ENCODE assay signal across 8 cellular contexts in genomic region chr1:235971571-235972315, GRCh38.
A peak's percentile ranks its signal among the peaks of the same experiment; 100 is the strongest.
DNase-seq lines count a peak whose midpoint lies in the region; ATAC-seq, FAIRE-seq and TF ChIP-seq lines count a peak whose summit lies in the region.

No MANE protein-coding gene starts in this region.

- H3K4me2 ChIP-seq in KMS-11, result peak overlapping the region; percentile 67

- peak overlapping the region; percentile 70 to 83 for H3K27ac Mint-ChIP-seq in natural killer cell

- peak overlapping the region; percentile 92 for H2AFZ ChIP-seq in KMS-11 (ENCODE audit: low read depth)

- H3K4me3 Mint-ChIP-seq in natural killer cell, result peak overlapping the region; percentile 87

- TF ChIP-seq CTCF in KMS-11 (conservative IDR thresholded peaks at IDR 0.05; ENCODE audit: low read depth, low read length), result peak; percentile 88
- peak; percentile 84 for TF ChIP-seq CTCF in natural killer cell (IDR thresholded peaks at IDR 0.05)

- no peaks in the 10 kb centered on the region for H4K20me1 ChIP-seq in KMS-11 (ENCODE audit: insufficient read depth)

- peaks cover 6% of the 10 kb centered on the region for H3K4me1 ChIP-seq in KMS-11 (ENCODE audit: low read depth, poor library complexity, severe bottlenecking)

- peak overlapping the region; percentile 60 for H3K9ac ChIP-seq in KMS-11

- peak overlapping the region; percentile 48 for H3K4me3 ChIP-seq in KMS-11 (IDR thresholded peaks at IDR 0.05; ENCODE audit: insufficient read depth, low read depth, low read length)

- no peaks in the 10 kb centered on the region for H3K9me3 Mint-ChIP-seq in natural killer cell

- intact Hi-C loops in natural killer cell (cut with micrococcal nuclease), result loop anchor here (1.0 to 5.0 kb wide), 4 partner anchors 84 to 458 kb away; partner anchors contain the start of gene LYST

- H3K4me1 Mint-ChIP-seq in natural killer cell, result peaks cover 15% of the 10 kb centered on the region in 2 donors

- peak overlapping the region; percentile 64 for H3K27ac ChIP-seq in KMS-11

- no peaks in the 10 kb centered on the region for H3K36me3 ChIP-seq in KMS-11 (ENCODE audit: insufficient read depth)

- no peaks in the 10 kb centered on the region for H3K36me3 Mint-ChIP-seq in natural killer cell

- peaks cover 0 to 3% of the 10 kb centered on the region in 2 donors for H3K27me3 Mint-ChIP-seq in natural killer cell (ENCODE audit: low read depth in 2 of 2)

- no peaks in the 10 kb centered on the region for H3K79me2 ChIP-seq in KMS-11 (ENCODE audit: insufficient read depth, low read depth)

- ATAC-seq in GM21737 (IDR thresholded peaks at IDR 0.05; ENCODE audit: unreplicated experiment) (peak; percentile 94), natural killer cell (peak; percentile 98 to 100 (median 99))

- no peaks in the 10 kb centered on the region for H3K27me3 ChIP-seq in KMS-11 (ENCODE audit: insufficient read depth, low read depth)

- FAIRE-seq in RCC 7860 (lab: Jason Lieb, UNC), result peak; percentile 56

- DNase-seq in EL (peak; percentile 96), RCC 7860 (ENCODE audit: low spot score) (peak; percentile 71), fibroblast of peridontal ligament (ENCODE audit: extremely low read depth) (peak; percentile 99), natural killer cell (peak; percentile 85)
- DNase-seq in activated T-helper 1 cell treated with anti-CD3 and anti-CD28 coated beads, Interleukin-2, amount 50 U/mL, for 16 hours (ENCODE audit: low read depth in 1 of 2, low spot score in 1 of 2), result peak; percentile 68 to 73
- DNase-seq in stimulated activated naive CD4-positive, alpha-beta T cell (lab: John Stamatoyannopoulos, UW), result peak; percentile 66 to 85 (median 74)

Comparison
In these comparisons a context has a peak if more than half of its experiments do, and no peak if none do; other contexts are left out.
1. Peak in every context shown above with its lines: DNase-seq, ATAC-seq, H3K4me3 ChIP-seq and H3K27ac ChIP-seq.